In the genomic region with DNA sequence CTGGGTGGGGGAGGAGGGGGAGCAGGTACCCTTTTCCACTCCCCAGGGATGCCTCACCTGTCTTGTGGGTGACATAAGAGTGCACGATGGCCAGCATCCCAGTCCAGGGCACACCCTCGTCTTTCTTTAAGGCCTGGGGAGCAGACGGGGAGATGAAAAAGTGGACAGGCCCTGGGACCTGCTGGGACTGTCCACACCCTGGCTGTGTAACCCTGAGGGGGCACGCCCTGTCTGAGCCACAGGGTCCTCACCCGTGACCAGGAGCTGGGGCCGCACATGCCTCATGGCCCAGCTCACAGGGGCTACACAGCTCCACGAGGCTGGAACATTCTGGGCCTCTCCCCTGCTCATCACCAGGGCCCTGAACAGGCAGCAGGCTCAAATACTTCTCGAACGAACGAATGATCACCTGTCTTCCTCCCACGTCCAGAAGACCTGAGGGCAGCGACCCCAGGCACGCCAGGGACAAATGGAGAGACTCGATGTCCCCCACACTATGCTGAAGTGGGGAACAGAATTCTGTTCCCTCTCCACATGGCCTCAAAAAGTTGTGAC, we compare ENCODE assay signal across 17 cellular contexts.
"Had no signal": no experiment of that assay in that cellular context is flagged by ENCODE, and none has a peak within 500 bp of the region (broad histone marks: within the 10 kb centered on the region; RNA-seq: fewer than 3 reads in every experiment).

No MANE protein-coding gene starts in this region.

- H3K4me1 ChIP-seq: colonic mucosa, gastrocnemius medialis, tibial artery, upper lobe of left lung, vagina had no signal

- ATAC-seq: esophagus mucosa; gastrocnemius medialis; left cardiac atrium; mucosa of descending colon; naive thymus-derived CD8-positive, alpha-beta T cell; right cardiac atrium; stimulated activated effector memory CD8-positive, alpha-beta T cell treated with anti-CD3 and anti-CD28 coated beads, Interleukin-12 subunit alpha, Interleukin-12 subunit beta, amount 100 ng/mL, for 72 hours; stimulated activated naive CD8-positive, alpha-beta T cell treated with anti-CD3 and anti-CD28 coated beads, Interleukin-15, Interleukin-2, amounts not matched to agents 100 U/mL and 50 U/mL, for 24 hours had no signal

- DNase-seq: colonic mucosa; effector CD8-positive, alpha-beta T cell; gastrocnemius medialis; immature natural killer cell; left cardiac atrium; mucosa of descending colon; right cardiac atrium; stimulated activated CD4-positive, alpha-beta T cell treated with anti-CD3 and anti-CD28 coated beads, Interleukin-4, amount 100 ng/mL, for 1 hour; stimulated activated CD8-positive, alpha-beta memory T cell treated with anti-CD3 and anti-CD28 coated beads, Interleukin-4, amount 100 ng/mL, for 48 hours; stimulated activated naive CD8-positive, alpha-beta T cell treated with anti-CD3 and anti-CD28 coated beads, Interleukin-15, Interleukin-2, amounts not matched to agents 100 U/mL and 50 U/mL, for 24 hours had no signal

- H3K36me3 Mint-ChIP-seq: immature natural killer cell; naive thymus-derived CD8-positive, alpha-beta T cell; stimulated activated effector memory CD8-positive, alpha-beta T cell treated with anti-CD3 and anti-CD28 coated beads, Interleukin-12 subunit alpha, Interleukin-12 subunit beta, amount 100 ng/mL, for 72 hours had no signal

- H3K27ac ChIP-seq: colonic mucosa, gastrocnemius medialis, tibial artery, upper lobe of left lung, vagina had no signal

- H3K27me3 ChIP-seq: colonic mucosa, gastrocnemius medialis, upper lobe of left lung, vagina had no signal

- H3K9me3 Mint-ChIP-seq: immature natural killer cell; naive thymus-derived CD8-positive, alpha-beta T cell; neural crest cell; stimulated activated effector memory CD8-positive, alpha-beta T cell treated with anti-CD3 and anti-CD28 coated beads, Interleukin-12 subunit alpha, Interleukin-12 subunit beta, amount 100 ng/mL, for 72 hours had no signal

- H3K4me3 Mint-ChIP-seq: immature natural killer cell; naive thymus-derived CD8-positive, alpha-beta T cell; neural crest cell; stimulated activated effector memory CD8-positive, alpha-beta T cell treated with anti-CD3 and anti-CD28 coated beads, Interleukin-12 subunit alpha, Interleukin-12 subunit beta, amount 100 ng/mL, for 72 hours had no signal

- H3K4me1 Mint-ChIP-seq: immature natural killer cell; naive thymus-derived CD8-positive, alpha-beta T cell; neural crest cell; stimulated activated effector memory CD8-positive, alpha-beta T cell treated with anti-CD3 and anti-CD28 coated beads, Interleukin-12 subunit alpha, Interleukin-12 subunit beta, amount 100 ng/mL, for 72 hours had no signal

- H3K27ac Mint-ChIP-seq: immature natural killer cell; naive thymus-derived CD8-positive, alpha-beta T cell; stimulated activated effector memory CD8-positive, alpha-beta T cell treated with anti-CD3 and anti-CD28 coated beads, Interleukin-12 subunit alpha, Interleukin-12 subunit beta, amount 100 ng/mL, for 72 hours had no signal

- H3K9me3 ChIP-seq: colonic mucosa, gastrocnemius medialis, mucosa of descending colon, tibial artery, upper lobe of left lung, vagina had no signal

- H3K36me3 ChIP-seq: colonic mucosa, gastrocnemius medialis, tibial artery, upper lobe of left lung had no signal

- H3K4me3 ChIP-seq: colonic mucosa, gastrocnemius medialis, mucosa of descending colon, tibial artery, upper lobe of left lung, vagina had no signal
